1 cellular context compared by ENCODE assay signal in the genomic region with DNA sequence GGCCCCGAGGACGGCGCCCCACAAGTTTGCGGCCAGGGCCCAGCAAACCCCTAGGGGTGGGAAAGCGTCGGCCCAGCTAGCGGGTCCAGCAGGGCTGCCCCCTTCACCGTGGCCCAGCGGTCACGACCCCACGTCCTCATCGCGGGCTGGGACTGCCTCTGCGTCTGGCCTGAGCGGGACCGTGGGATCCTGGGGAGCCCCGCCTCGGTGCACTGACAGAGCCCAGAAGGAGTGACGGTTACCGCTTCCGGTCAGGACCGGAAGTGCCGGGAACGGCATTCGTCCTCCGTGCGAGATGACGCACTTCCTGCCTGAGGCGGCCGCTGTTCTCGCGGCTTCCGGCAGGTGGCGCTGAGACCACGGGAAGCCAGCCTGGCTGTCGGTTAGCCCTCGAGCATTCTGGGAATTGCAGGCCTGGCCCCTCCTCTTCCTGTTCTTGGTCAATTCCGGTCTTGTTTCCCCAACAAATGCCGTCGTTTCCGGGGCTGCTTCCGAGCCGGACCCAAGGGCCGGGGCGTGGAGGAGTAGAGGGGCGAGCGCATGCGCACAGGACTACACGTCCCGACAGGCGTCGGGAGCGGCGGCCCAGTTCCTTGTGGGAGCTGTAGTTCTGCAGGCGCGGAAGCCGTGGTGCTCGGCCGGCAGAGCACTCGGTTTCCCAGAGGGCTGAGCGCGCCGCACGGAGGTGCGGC.
TF ChIP-seq lines count a peak whose summit lies in the region.

A gene (plus strand): TSS at position 682 of the 692 bp plus-strand sequence. CDS start 1,884 bp downstream, outside the sequence.

TF ChIP-seq in HepG2, 621 proteins besides CTCF, POLR2A, EP300 and RAD21 (continued from another document and continues in another):
- TF ChIP-seq PAWR (CRISPR knock-in tag; IDR thresholded peaks at IDR 0.05; ENCODE audit: borderline replicate concordance) (0 out of 2 replicates have a peak, but pooled peaks have one; percentile 23), AGO1 (IDR thresholded peaks at IDR 0.05; ENCODE audit: low read depth, low read length, poor library complexity, severe bottlenecking) (no peak), SIX4 (CRISPR knock-in tag; IDR thresholded peaks at IDR 0.05) (peak; percentile 61), ZNF619 (CRISPR knock-in tag; IDR thresholded peaks at IDR 0.05) (peak; percentile 92), KLF12 (CRISPR knock-in tag; IDR thresholded peaks at IDR 0.05; ENCODE audit: borderline replicate concordance) (peak; percentile 88), SYNCRIP (IDR thresholded peaks at IDR 0.05; ENCODE audit: insufficient read depth, low read depth, low read length) (no peak), ZNF614 (CRISPR knock-in tag; IDR thresholded peaks at IDR 0.05; ENCODE audit: borderline replicate concordance) (no peak; the same call in 1 of the 2 replicates), MED8 (CRISPR knock-in tag; IDR thresholded peaks at IDR 0.05; ENCODE audit: insufficient replicate concordance) (peak; percentile 66), KMT2A (CRISPR knock-in tag; IDR thresholded peaks at IDR 0.05) (no peak), CBX2 (IDR thresholded peaks at IDR 0.05; ENCODE audit: low read depth, low read length) (no peak), CBX2 (CRISPR knock-in tag; IDR thresholded peaks at IDR 0.05; ENCODE audit: low read depth) (no peak), XRCC5 (optimal IDR thresholded peaks at IDR 0.05; ENCODE audit: low read length) (peak; percentile 98), MZF1 (CRISPR knock-in tag; IDR thresholded peaks at IDR 0.05; ENCODE audit: borderline replicate concordance) (no peak), ZNF672 (CRISPR knock-in tag; IDR thresholded peaks at IDR 0.05) (no peak), U2AF1 (optimal IDR thresholded peaks at IDR 0.05; ENCODE audit: low read depth, low read length) (peak; percentile 86), MEIS1 (CRISPR knock-in tag; IDR thresholded peaks at IDR 0.05; ENCODE audit: borderline replicate concordance) (peak; percentile 71; the same call in 1 of the 2 replicates), ZNF224 (CRISPR knock-in tag; IDR thresholded peaks at IDR 0.05) (peak; percentile 76; the same call in 1 of the 2 replicates), SIN3A (IDR thresholded peaks at IDR 0.05; ENCODE audit: borderline replicate concordance, low read depth, low read length) (0 out of 2 replicates have a peak, but pooled peaks have one; percentile 10), ZNF17 (CRISPR knock-in tag; IDR thresholded peaks at IDR 0.05) (0 out of 2 replicates have a peak, but pooled peaks have one; percentile 12), NFYB (CRISPR knock-in tag; IDR thresholded peaks at IDR 0.05) (peak; percentile 57; the same call in 1 of the 2 replicates), NFIC (IDR thresholded peaks at IDR 0.05; ENCODE audit: low read length) (no peak), GATA4 (IDR thresholded peaks at IDR 0.05; ENCODE audit: borderline replicate concordance, low read depth) (0 out of 2 replicates have a peak, but pooled peaks have one; percentile 18), THAP11 (CRISPR knock-in tag; IDR thresholded peaks at IDR 0.05) (peak; percentile 98), NR3C1 (CRISPR knock-in tag; IDR thresholded peaks at IDR 0.05) (0 out of 2 replicates have a peak, but pooled peaks have one; percentile 17), BORCS8-MEF2B (CRISPR knock-in tag; IDR thresholded peaks at IDR 0.05) (no peak; the same call in 1 of the 2 replicates), HDAC1 (CRISPR knock-in tag; IDR thresholded peaks at IDR 0.05) (peak; percentile 91), GATAD2A (CRISPR knock-in tag; IDR thresholded peaks at IDR 0.05) (peak; percentile 83), PHF5A (CRISPR knock-in tag; IDR thresholded peaks at IDR 0.05; ENCODE audit: low read depth, unreplicated experiment) (peak; percentile 73), MEIS2 (CRISPR knock-in tag; IDR thresholded peaks at IDR 0.05) (no peak; the same call in 1 of the 2 replicates), ZFP36L1 (CRISPR knock-in tag; IDR thresholded peaks at IDR 0.05) (peak; percentile 53; the same call in 1 of the 2 replicates), NFKB2 (CRISPR knock-in tag; IDR thresholded peaks at IDR 0.05; ENCODE audit: borderline replicate concordance) (peak; percentile 17; the same call in 1 of the 2 replicates), SMAD9 (CRISPR knock-in tag; IDR thresholded peaks at IDR 0.05) (no peak), ZC3H4 (CRISPR knock-in tag; IDR thresholded peaks at IDR 0.05; ENCODE audit: borderline replicate concordance) (no peak), ATF7-NPFF (CRISPR knock-in tag; IDR thresholded peaks at IDR 0.05; ENCODE audit: low read depth) (0 out of 2 replicates have a peak, but pooled peaks have one; percentile 12)
- TF ChIP-seq, protein P1, sequence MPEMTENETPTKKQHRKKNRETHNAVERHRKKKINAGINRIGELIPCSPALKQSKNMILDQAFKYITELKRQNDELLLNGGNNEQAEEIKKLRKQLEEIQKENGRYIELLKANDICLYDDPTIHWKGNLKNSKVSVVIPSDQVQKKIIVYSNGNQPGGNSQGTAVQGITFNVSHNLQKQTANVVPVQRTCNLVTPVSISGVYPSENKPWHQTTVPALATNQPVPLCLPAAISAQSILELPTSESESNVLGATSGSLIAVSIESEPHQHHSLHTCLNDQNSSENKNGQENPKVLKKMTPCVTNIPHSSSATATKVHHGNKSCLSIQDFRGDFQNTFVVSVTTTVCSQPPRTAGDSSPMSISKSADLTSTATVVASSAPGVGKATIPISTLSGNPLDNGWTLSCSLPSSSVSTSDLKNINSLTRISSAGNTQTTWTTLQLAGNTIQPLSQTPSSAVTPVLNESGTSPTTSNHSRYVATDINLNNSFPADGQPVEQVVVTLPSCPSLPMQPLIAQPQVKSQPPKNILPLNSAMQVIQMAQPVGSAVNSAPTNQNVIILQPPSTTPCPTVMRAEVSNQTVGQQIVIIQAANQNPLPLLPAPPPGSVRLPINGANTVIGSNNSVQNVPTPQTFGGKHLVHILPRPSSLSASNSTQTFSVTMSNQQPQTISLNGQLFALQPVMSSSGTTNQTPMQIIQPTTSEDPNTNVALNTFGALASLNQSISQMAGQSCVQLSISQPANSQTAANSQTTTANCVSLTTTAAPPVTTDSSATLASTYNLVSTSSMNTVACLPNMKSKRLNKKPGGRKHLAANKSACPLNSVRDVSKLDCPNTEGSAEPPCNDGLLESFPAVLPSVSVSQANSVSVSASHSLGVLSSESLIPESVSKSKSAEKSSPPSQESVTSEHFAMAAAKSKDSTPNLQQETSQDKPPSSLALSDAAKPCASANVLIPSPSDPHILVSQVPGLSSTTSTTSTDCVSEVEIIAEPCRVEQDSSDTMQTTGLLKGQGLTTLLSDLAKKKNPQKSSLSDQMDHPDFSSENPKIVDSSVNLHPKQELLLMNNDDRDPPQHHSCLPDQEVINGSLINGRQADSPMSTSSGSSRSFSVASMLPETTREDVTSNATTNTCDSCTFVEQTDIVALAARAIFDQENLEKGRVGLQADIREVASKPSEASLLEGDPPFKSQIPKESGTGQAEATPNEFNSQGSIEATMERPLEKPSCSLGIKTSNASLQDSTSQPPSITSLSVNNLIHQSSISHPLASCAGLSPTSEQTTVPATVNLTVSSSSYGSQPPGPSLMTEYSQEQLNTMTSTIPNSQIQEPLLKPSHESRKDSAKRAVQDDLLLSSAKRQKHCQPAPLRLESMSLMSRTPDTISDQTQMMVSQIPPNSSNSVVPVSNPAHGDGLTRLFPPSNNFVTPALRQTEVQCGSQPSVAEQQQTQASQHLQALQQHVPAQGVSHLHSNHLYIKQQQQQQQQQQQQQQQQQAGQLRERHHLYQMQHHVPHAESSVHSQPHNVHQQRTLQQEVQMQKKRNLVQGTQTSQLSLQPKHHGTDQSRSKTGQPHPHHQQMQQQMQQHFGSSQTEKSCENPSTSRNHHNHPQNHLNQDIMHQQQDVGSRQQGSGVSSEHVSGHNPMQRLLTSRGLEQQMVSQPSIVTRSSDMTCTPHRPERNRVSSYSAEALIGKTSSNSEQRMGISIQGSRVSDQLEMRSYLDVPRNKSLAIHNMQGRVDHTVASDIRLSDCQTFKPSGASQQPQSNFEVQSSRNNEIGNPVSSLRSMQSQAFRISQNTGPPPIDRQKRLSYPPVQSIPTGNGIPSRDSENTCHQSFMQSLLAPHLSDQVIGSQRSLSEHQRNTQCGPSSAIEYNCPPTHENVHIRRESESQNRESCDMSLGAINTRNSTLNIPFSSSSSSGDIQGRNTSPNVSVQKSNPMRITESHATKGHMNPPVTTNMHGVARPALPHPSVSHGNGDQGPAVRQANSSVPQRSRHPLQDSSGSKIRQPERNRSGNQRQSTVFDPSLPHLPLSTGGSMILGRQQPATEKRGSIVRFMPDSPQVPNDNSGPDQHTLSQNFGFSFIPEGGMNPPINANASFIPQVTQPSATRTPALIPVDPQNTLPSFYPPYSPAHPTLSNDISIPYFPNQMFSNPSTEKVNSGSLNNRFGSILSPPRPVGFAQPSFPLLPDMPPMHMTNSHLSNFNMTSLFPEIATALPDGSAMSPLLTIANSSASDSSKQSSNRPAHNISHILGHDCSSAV (CRISPR knock-in tag; IDR thresholded peaks at IDR 0.05; ENCODE audit: borderline replicate concordance): 0 out of 2 replicates have a peak, but pooled peaks have one; percentile 26
- TF ChIP-seq, protein P2, sequence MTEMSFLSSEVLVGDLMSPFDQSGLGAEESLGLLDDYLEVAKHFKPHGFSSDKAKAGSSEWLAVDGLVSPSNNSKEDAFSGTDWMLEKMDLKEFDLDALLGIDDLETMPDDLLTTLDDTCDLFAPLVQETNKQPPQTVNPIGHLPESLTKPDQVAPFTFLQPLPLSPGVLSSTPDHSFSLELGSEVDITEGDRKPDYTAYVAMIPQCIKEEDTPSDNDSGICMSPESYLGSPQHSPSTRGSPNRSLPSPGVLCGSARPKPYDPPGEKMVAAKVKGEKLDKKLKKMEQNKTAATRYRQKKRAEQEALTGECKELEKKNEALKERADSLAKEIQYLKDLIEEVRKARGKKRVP (CRISPR knock-in tag; IDR thresholded peaks at IDR 0.05): 0 out of 4 replicates have a peak, but pooled peaks of 1 of the 2 experiments have one; percentile 12
- TF ChIP-seq, protein P3, sequence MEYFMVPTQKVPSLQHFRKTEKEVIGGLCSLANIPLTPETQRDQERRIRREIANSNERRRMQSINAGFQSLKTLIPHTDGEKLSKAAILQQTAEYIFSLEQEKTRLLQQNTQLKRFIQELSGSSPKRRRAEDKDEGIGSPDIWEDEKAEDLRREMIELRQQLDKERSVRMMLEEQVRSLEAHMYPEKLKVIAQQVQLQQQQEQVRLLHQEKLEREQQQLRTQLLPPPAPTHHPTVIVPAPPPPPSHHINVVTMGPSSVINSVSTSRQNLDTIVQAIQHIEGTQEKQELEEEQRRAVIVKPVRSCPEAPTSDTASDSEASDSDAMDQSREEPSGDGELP (IDR thresholded peaks at IDR 0.05; ENCODE audit: borderline replicate concordance, low read depth): peak; percentile 35; the same call in 1 of the 2 replicates
- TF ChIP-seq, protein P4, sequence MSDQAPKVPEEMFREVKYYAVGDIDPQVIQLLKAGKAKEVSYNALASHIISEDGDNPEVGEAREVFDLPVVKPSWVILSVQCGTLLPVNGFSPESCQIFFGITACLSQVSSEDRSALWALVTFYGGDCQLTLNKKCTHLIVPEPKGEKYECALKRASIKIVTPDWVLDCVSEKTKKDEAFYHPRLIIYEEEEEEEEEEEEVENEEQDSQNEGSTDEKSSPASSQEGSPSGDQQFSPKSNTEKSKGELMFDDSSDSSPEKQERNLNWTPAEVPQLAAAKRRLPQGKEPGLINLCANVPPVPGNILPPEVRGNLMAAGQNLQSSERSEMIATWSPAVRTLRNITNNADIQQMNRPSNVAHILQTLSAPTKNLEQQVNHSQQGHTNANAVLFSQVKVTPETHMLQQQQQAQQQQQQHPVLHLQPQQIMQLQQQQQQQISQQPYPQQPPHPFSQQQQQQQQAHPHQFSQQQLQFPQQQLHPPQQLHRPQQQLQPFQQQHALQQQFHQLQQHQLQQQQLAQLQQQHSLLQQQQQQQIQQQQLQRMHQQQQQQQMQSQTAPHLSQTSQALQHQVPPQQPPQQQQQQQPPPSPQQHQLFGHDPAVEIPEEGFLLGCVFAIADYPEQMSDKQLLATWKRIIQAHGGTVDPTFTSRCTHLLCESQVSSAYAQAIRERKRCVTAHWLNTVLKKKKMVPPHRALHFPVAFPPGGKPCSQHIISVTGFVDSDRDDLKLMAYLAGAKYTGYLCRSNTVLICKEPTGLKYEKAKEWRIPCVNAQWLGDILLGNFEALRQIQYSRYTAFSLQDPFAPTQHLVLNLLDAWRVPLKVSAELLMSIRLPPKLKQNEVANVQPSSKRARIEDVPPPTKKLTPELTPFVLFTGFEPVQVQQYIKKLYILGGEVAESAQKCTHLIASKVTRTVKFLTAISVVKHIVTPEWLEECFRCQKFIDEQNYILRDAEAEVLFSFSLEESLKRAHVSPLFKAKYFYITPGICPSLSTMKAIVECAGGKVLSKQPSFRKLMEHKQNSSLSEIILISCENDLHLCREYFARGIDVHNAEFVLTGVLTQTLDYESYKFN (CRISPR knock-in tag; conservative IDR thresholded peaks at IDR 0.05): peak; percentile 60
- TF ChIP-seq, protein P5, sequence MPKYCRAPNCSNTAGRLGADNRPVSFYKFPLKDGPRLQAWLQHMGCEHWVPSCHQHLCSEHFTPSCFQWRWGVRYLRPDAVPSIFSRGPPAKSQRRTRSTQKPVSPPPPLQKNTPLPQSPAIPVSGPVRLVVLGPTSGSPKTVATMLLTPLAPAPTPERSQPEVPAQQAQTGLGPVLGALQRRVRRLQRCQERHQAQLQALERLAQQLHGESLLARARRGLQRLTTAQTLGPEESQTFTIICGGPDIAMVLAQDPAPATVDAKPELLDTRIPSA (CRISPR knock-in tag; IDR thresholded peaks at IDR 0.05; ENCODE audit: borderline replicate concordance): no peak
- TF ChIP-seq, protein P6, sequence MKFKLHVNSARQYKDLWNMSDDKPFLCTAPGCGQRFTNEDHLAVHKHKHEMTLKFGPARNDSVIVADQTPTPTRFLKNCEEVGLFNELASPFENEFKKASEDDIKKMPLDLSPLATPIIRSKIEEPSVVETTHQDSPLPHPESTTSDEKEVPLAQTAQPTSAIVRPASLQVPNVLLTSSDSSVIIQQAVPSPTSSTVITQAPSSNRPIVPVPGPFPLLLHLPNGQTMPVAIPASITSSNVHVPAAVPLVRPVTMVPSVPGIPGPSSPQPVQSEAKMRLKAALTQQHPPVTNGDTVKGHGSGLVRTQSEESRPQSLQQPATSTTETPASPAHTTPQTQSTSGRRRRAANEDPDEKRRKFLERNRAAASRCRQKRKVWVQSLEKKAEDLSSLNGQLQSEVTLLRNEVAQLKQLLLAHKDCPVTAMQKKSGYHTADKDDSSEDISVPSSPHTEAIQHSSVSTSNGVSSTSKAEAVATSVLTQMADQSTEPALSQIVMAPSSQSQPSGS (CRISPR knock-in tag; IDR thresholded peaks at IDR 0.05): peak; percentile 95
- TF ChIP-seq, protein P7, sequence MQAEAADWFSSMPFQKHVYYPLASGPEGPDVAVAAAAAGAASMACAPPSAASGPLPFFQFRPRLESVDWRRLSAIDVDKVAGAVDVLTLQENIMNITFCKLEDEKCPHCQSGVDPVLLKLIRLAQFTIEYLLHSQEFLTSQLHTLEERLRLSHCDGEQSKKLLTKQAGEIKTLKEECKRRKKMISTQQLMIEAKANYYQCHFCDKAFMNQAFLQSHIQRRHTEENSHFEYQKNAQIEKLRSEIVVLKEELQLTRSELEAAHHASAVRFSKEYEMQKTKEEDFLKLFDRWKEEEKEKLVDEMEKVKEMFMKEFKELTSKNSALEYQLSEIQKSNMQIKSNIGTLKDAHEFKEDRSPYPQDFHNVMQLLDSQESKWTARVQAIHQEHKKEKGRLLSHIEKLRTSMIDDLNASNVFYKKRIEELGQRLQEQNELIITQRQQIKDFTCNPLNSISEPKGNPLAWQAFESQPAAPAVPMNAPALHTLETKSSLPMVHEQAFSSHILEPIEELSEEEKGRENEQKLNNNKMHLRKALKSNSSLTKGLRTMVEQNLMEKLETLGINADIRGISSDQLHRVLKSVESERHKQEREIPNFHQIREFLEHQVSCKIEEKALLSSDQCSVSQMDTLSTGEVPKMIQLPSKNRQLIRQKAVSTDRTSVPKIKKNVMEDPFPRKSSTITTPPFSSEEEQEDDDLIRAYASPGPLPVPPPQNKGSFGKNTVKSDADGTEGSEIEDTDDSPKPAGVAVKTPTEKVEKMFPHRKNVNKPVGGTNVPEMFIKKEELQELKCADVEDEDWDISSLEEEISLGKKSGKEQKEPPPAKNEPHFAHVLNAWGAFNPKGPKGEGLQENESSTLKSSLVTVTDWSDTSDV (CRISPR knock-in tag; IDR thresholded peaks at IDR 0.05): peak; percentile 93; the same call in 1 of the 2 replicates
